In the genomic region with DNA sequence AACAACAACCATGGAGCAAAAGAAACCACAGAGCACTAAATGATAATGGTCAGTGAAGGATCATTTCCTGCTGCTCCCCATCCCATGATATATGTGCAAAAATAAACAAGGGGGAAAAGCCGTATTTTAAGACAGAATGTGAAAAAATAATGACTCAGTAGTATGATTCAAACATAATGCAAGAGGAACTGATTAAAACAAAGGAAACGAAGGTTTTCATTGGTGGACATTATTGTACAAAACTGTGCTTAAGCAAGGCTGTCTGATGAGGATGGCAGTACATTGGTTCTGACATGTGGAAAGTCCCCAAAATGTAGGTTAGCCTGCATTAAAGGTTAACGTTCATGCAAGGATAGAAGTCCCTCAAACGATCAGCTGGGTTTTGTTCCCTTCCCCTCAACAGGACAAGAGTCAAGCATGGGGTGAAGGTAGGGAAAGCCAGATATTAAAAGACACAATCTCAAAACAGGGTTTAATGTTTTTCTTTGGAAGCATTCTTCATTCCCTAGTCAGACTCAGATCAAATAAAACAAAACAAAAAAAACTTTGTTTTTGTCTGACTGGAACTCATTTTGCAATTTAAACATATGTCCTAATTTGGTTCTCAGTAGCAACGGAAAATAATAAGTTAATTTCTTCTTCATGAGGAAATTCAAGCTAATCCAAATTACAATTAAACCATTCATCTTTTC, we compare ENCODE assay signal across 1 cellular context.
TF ChIP-seq lines count a peak whose summit lies in the region.

No MANE protein-coding gene starts in this region.

TF ChIP-seq in IMR-90, 13 proteins besides CTCF, POLR2A, EP300 and RAD21:
- no peak for TF ChIP-seq RCOR1 (IDR thresholded peaks at IDR 0.05; ENCODE audit: insufficient replicate concordance, low read length)
- TF ChIP-seq CHD1 (IDR thresholded peaks at IDR 0.05; ENCODE audit: low read depth, low read length) = no peak
- no peak for TF ChIP-seq MAZ (IDR thresholded peaks at IDR 0.05; ENCODE audit: borderline replicate concordance, low read depth, low read length)
- TF ChIP-seq, protein P1, sequence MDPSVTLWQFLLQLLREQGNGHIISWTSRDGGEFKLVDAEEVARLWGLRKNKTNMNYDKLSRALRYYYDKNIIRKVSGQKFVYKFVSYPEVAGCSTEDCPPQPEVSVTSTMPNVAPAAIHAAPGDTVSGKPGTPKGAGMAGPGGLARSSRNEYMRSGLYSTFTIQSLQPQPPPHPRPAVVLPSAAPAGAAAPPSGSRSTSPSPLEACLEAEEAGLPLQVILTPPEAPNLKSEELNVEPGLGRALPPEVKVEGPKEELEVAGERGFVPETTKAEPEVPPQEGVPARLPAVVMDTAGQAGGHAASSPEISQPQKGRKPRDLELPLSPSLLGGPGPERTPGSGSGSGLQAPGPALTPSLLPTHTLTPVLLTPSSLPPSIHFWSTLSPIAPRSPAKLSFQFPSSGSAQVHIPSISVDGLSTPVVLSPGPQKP (IDR thresholded peaks at IDR 0.05; ENCODE audit: borderline replicate concordance, low read depth, low read length) = no peak
- no peak for TF ChIP-seq BHLHE40 (IDR thresholded peaks at IDR 0.05; ENCODE audit: low read depth, low read length)
- peak; percentile 65 for TF ChIP-seq FOS (IDR thresholded peaks at IDR 0.05; ENCODE audit: low read depth, low read length)
- TF ChIP-seq NFE2L2 (IDR thresholded peaks at IDR 0.05; ENCODE audit: low read depth, low read length) = peak; percentile 31; the same call in 1 of the 2 replicates
- TF ChIP-seq MXI1 (IDR thresholded peaks at IDR 0.05; ENCODE audit: borderline replicate concordance, low read depth, low read length) = no peak
- peak; percentile 81 for TF ChIP-seq CEBPB (IDR thresholded peaks at IDR 0.05; ENCODE audit: low read depth, low read length)
- no peak for TF ChIP-seq RFX5 (IDR thresholded peaks at IDR 0.05; ENCODE audit: low read depth, low read length)
TF ChIP-seq in IMR-90: peak in this region for 3.
